Comparison of ENCODE assay signal across 1 cellular context in genomic region chr2:218003994-218004419, GRCh38.
TF ChIP-seq lines count a peak whose summit lies in the region.

No MANE protein-coding gene starts in this region.

TF ChIP-seq in PFSK-1, 5 proteins besides CTCF, POLR2A, EP300 and RAD21:
- TF ChIP-seq REST (IDR thresholded peaks at IDR 0.05; ENCODE audit: insufficient read depth in 1 of 2, low read depth in 2 of 2, low read length in 2 of 2), result peak; percentile 34 to 54; a peak in 2 of 4 replicates
- no peak for TF ChIP-seq SIN3A (IDR thresholded peaks at IDR 0.05; ENCODE audit: borderline replicate concordance, insufficient read depth, low read length)
- TF ChIP-seq POLR2AphosphoS5 (IDR thresholded peaks at IDR 0.05; ENCODE audit: low read depth, low read length), result no peak
- TF ChIP-seq TAF1 (IDR thresholded peaks at IDR 0.05; ENCODE audit: borderline replicate concordance, insufficient read depth, low read length), result no peak
- no peak for TF ChIP-seq FOXP2 (optimal IDR thresholded peaks at IDR 0.05; ENCODE audit: borderline replicate concordance, extremely low read depth, extremely low read length, insufficient read depth)
